Comparison of ENCODE assay signal across 19 cellular contexts in the genomic region with DNA sequence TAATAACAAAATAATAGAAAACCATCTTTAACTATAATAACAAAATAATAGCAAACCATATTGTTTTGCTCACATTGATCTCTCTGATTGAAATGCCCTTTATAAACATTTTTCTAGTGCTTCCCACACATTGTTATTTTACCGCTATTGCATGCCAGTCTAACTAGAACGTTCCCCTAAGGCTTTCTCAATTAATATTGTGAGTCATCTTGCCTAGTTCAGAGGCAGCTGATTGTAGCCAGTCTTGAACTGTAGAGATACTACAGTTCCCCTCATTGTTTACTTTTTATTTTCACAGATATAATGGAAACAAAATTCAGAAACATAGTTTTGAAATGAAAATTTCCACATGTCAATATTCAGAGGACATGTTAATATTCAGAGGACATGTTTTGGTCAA.
A peak's percentile ranks its signal among the peaks of the same experiment; 100 is the strongest.
DNase-seq lines count a peak whose midpoint lies in the region; FAIRE-seq and TF ChIP-seq lines count a peak whose summit lies in the region.
"Had no signal": no experiment of that assay in that cellular context is flagged by ENCODE, and none has a peak within 500 bp of the region (broad histone marks: within the 10 kb centered on the region; RNA-seq: fewer than 3 reads in every experiment).

No MANE protein-coding gene starts in this region.

- no peak overlapping the region for H2BK120ac ChIP-seq in neuronal stem cell (ENCODE audit: low read depth, low read length)

- intact Hi-C loops in kidney (cut with DNase I), result loop anchor here (10.0 kb wide), 1 partner anchor 354 kb away; no protein-coding TSS in a partner anchor

- H3K18ac ChIP-seq in neuronal stem cell (ENCODE audit: low read length), result no peak overlapping the region

- no CpG with 5 or more reads among the region's 2 CpGs for WGBS in neuronal stem cell (ENCODE audit: extremely low coverage in 2 of 2, insufficient read length in 2 of 2, insufficient replicate concordance in 1 of 2), 2 donors

- no peaks in the 10 kb centered on the region for H3K27me3 ChIP-seq in adipocyte (replicated peaks; ENCODE audit: control insufficient read depth, insufficient read depth, low read length)
- H3K27me3 ChIP-seq in neuronal stem cell (ENCODE audit: control insufficient read depth in 3 of 3, insufficient read depth in 3 of 3, low read depth in 1 of 3, low read length in 3 of 3), result no peaks in the 10 kb centered on the region

- H2BK15ac ChIP-seq in neuronal stem cell (ENCODE audit: low read length), result no peak overlapping the region

- H3K4me3 ChIP-seq in adipocyte (ENCODE audit: low read length) (no peak overlapping the region), foreskin fibroblast (ENCODE audit: low read depth in 1 of 2, low read length in 2 of 2) (no peak overlapping the region), neuronal stem cell (ENCODE audit: low read length in 2 of 2) (no peak overlapping the region), kidney (ENCODE audit: low read length in 2 of 2) (no peak overlapping the region)
- H3K4me3 ChIP-seq: lung had no signal

- no peaks in the 10 kb centered on the region for H3K79me1 ChIP-seq in neuronal stem cell (ENCODE audit: low read depth, low read length)

- no peak overlapping the region for H3K23ac ChIP-seq in neuronal stem cell (ENCODE audit: low read depth, low read length, poor library complexity)

- H3K9ac ChIP-seq in adipocyte (ENCODE audit: low read length), result no peak overlapping the region
- no peak overlapping the region for H3K9ac ChIP-seq in neuronal stem cell (ENCODE audit: low read depth, low read length, poor library complexity)
- H3K9ac ChIP-seq in kidney (ENCODE audit: low read length in 2 of 2), result no peak overlapping the region
- H3K9ac ChIP-seq: KMS-11 had no signal

- no peak overlapping the region for H2AK5ac ChIP-seq in neuronal stem cell (ENCODE audit: low read depth, low read length)

- peaks cover 14% of the 10 kb centered on the region for H3K4me1 ChIP-seq in adipocyte (ENCODE audit: control insufficient read depth, insufficient read depth, low read length)
- H3K4me1 ChIP-seq in neuronal stem cell (ENCODE audit: control insufficient read depth in 2 of 2, insufficient read depth in 1 of 2, low read depth in 1 of 2, low read length in 2 of 2), result no peaks in the 10 kb centered on the region
- no peaks in the 10 kb centered on the region for H3K4me1 ChIP-seq in kidney (ENCODE audit: control insufficient read depth in 1 of 2, insufficient read depth in 1 of 2, low read depth in 1 of 2, low read length in 2 of 2)

- no peak overlapping the region for H3K14ac ChIP-seq in neuronal stem cell (ENCODE audit: low read length)

- H3K27ac ChIP-seq in neuronal stem cell (replicated peaks; ENCODE audit: low read length), result no peak overlapping the region
- no peak overlapping the region for H3K27ac ChIP-seq in kidney (ENCODE audit: low read depth in 2 of 2, low read length in 2 of 2)
- H3K27ac ChIP-seq: KMS-11 had no signal

- H3K9me3 ChIP-seq in adipocyte (ENCODE audit: control insufficient read depth, low read length) (no peaks in the 10 kb centered on the region), neuronal stem cell (replicated peaks in 1 of 2; ENCODE audit: control insufficient read depth in 2 of 2, insufficient read depth in 1 of 2, low read depth in 1 of 2, low read length in 2 of 2) (no peaks in the 10 kb centered on the region), kidney (ENCODE audit: control insufficient read depth in 1 of 2, low read length in 2 of 2) (no peaks in the 10 kb centered on the region)

- no peak overlapping the region for H2AFZ ChIP-seq in neuronal stem cell (ENCODE audit: low read length)

- TF ChIP-seq CTCF in foreskin fibroblast (IDR thresholded peaks at IDR 0.05; ENCODE audit: low read depth, low read length), result no peak
- no peak for TF ChIP-seq CTCF in kidney (IDR thresholded peaks at IDR 0.05; ENCODE audit: borderline replicate concordance, extremely low read depth, insufficient read depth)

- no peak overlapping the region for H4K91ac ChIP-seq in neuronal stem cell (ENCODE audit: low read depth, low read length, poor library complexity)

- no peak overlapping the region for H2BK5ac ChIP-seq in neuronal stem cell (ENCODE audit: low read length)

- no peak for FAIRE-seq in kidney (lab: Jason Lieb, UNC)

- H2BK12ac ChIP-seq in neuronal stem cell (ENCODE audit: low read length), result no peak overlapping the region

- H3K4ac ChIP-seq in neuronal stem cell (ENCODE audit: low read length), result no peak overlapping the region

- peak; percentile 19 for DNase-seq in A172 (ENCODE audit: low spot score)
- DNase-seq in HCEC 1CT, result peak; percentile 62
- DNase-seq in adipocyte (ENCODE audit: low read depth), result peak; percentile 86
- DNase-seq in foreskin fibroblast, result peak; percentile 63 to 82
- no peak for DNase-seq in neuronal stem cell (ENCODE audit: low spot score)
- DNase-seq in kidney, result no peak
- DNase-seq in NCI-H82 treated with DMSO at 0.1 percent for 48 hours (lab: John Stamatoyannopoulos, UW; ENCODE audit: unreplicated experiment), result no peak
- DNase-seq in AML-193 (lab: John Stamatoyannopoulos, UW), result no peak
- DNase-seq: ACHN; activated CD8-positive, alpha-beta memory T cell treated with anti-CD3 and anti-CD28 coated beads, Interleukin-2, amount 50 U/mL, for 4 hours; activated naive CD4-positive, alpha-beta T cell treated with anti-CD3 and anti-CD28 coated beads, Interleukin-2, amount 50 U/mL, for 16 hours; erythroblast; NCI-H1436; NCI-H446 treated with DMSO at 0.1 percent for 48 hours; OCI-M1; small intestine; stimulated activated naive CD4-positive, alpha-beta T cell had no signal

- H3K4me2 ChIP-seq in neuronal stem cell (ENCODE audit: insufficient read depth, low read length, poor library complexity, severe bottlenecking), result no peak overlapping the region
- H3K4me2 ChIP-seq: KMS-11 had no signal

- H3K36me3 ChIP-seq in adipocyte (ENCODE audit: control insufficient read depth, insufficient read depth, low read length, severe bottlenecking) (no peaks in the 10 kb centered on the region), neuronal stem cell (replicated peaks in 1 of 2; ENCODE audit: control insufficient read depth in 2 of 2, insufficient read depth in 2 of 2, low read length in 2 of 2) (no peaks in the 10 kb centered on the region), kidney (ENCODE audit: control insufficient read depth in 1 of 2, insufficient read depth in 2 of 2, low read length in 2 of 2) (no peaks in the 10 kb centered on the region)

- H4K8ac ChIP-seq in neuronal stem cell (ENCODE audit: low read depth, low read length), result no peak overlapping the region

Comparison
In these comparisons a context has a peak if more than half of its experiments do, and no peak if none do; other contexts are left out.
1. DNase-seq: peak in A172 (single experiment), HCEC 1CT (single experiment), adipocyte (single experiment) and foreskin fibroblast (2 of 2); none in neuronal stem cell (single experiment), kidney (single experiment), NCI-H82 treated with DMSO at 0.1 percent for 48 hours (single experiment) and AML-193 (0 of 2).